In genomic region chr3:14405120-14405885, GRCh38 we compare ENCODE assay signal across 9 cellular contexts. TPM values are rescaled to one million over a fixed set of nuclear protein-coding genes. Genes with fewer than 3 reads are reported as not detected.
A peak's percentile ranks its signal among the peaks of the same experiment; 100 is the strongest.
DNase-seq lines count a peak whose midpoint lies in the region; ATAC-seq, FAIRE-seq and TF ChIP-seq lines count a peak whose summit lies in the region.
"Had no signal": no experiment of that assay in that cellular context is flagged by ENCODE, and none has a peak within 500 bp of the region (broad histone marks: within the 10 kb centered on the region; RNA-seq: fewer than 3 reads in every experiment).

No MANE protein-coding gene starts in this region.

- no peak for ATAC-seq in CD4-positive, alpha-beta T cell (ENCODE audit: poor library complexity)
- ATAC-seq in central memory CD8-positive, alpha-beta T cell (replicated peaks; ENCODE audit: extremely low read depth, poor library complexity, severe bottlenecking), result no peak
- peak; percentile 3 for ATAC-seq in omental fat pad (ENCODE audit: low FRiP score)

- no peak for TF ChIP-seq CTCF in CD4-positive, alpha-beta T cell (IDR thresholded peaks at IDR 0.05)
- TF ChIP-seq CTCF in Loucy (conservative IDR thresholded peaks at IDR 0.05; ENCODE audit: low read length) (no peak), omental fat pad (IDR thresholded peaks at IDR 0.05) (no peak)

- H3K4me2 ChIP-seq in Loucy (ENCODE audit: low read depth, low read length, poor library complexity, severe bottlenecking), result peak overlapping the region; percentile 78

- intact Hi-C loops in CD4-positive, alpha-beta T cell (cut with DNase I, micrococcal nuclease), result loop anchor here in 1 of 2 experiments (10.0 kb wide), 2 partner anchors 539 to 751 kb away; partner anchors contain the start of gene NR2C2

- peak overlapping the region; percentile 96 for H3K4me3 Mint-ChIP-seq in CD4-positive, alpha-beta T cell
- H3K4me3 Mint-ChIP-seq in central memory CD8-positive, alpha-beta T cell, result peak overlapping the region; percentile 12

- peaks cover 56% of the 10 kb centered on the region for H3K4me1 Mint-ChIP-seq in CD4-positive, alpha-beta T cell (ENCODE audit: low read depth)
- H3K4me1 Mint-ChIP-seq in central memory CD8-positive, alpha-beta T cell, result peaks cover 44% of the 10 kb centered on the region

- H3K27me3 Mint-ChIP-seq in CD4-positive, alpha-beta T cell, result no peaks in the 10 kb centered on the region
- H3K27me3 Mint-ChIP-seq in central memory CD8-positive, alpha-beta T cell, result no peaks in the 10 kb centered on the region

- peaks cover 26% of the 10 kb centered on the region for H3K36me3 Mint-ChIP-seq in CD4-positive, alpha-beta T cell (ENCODE audit: low read depth)
- H3K36me3 Mint-ChIP-seq in central memory CD8-positive, alpha-beta T cell (ENCODE audit: insufficient read depth), result peaks cover 30% of the 10 kb centered on the region

- H3K9ac ChIP-seq in Loucy (ENCODE audit: low read depth, low read length, poor library complexity, severe bottlenecking), result peak overlapping the region; percentile 81

- FAIRE-seq in GM12891 (lab: Jason Lieb, UNC), result no peak

- H3K36me3 ChIP-seq in Loucy (ENCODE audit: insufficient read depth, low read length), result no peaks in the 10 kb centered on the region

- DNase-seq in CD4-positive, alpha-beta T cell, result no peak
- DNase-seq in central memory CD8-positive, alpha-beta T cell (ENCODE audit: low spot score in 2 of 2), result no peak
- DNase-seq in omental fat pad (ENCODE audit: low spot score), result no peak
- no peak for DNase-seq in GM12891 (ENCODE audit: insufficient read length, low spot score)
- DNase-seq in foreskin melanocyte, result no peak
- DNase-seq in NK-92 treated with Interleukin-12 subunit alpha and Interleukin-12 subunit beta, amount 100 ng/mL, for 24 hours (lab: John Stamatoyannopoulos, UW), result no peak
- no peak for DNase-seq in glomerular visceral epithelial cell (ENCODE audit: extremely low spot score)
- DNase-seq: anterior cingulate cortex had no signal

- no peaks in the 10 kb centered on the region for H3K9me3 ChIP-seq in CD4-positive, alpha-beta T cell (ENCODE audit: control insufficient read depth, low read length)
- no peaks in the 10 kb centered on the region for H3K9me3 ChIP-seq in Loucy (ENCODE audit: insufficient read depth, low read depth, low read length)

- POLR2A ChIA-PET in CD4-positive, alpha-beta T cell (lab: Charles Lee), result interaction anchor here (1.2 kb wide), 1 partner anchor 27 kb away, joined by 6 read pairs; no protein-coding TSS in a partner anchor

- H3K9me2 ChIP-seq in Loucy (replicated peaks; ENCODE audit: low read depth, low read length), result no peaks in the 10 kb centered on the region

- H3K27me3 ChIP-seq in CD4-positive, alpha-beta T cell (ENCODE audit: control insufficient read depth, insufficient read depth, low read length), result no peaks in the 10 kb centered on the region
- H3K27me3 ChIP-seq in Loucy (ENCODE audit: insufficient read depth, low read length, poor library complexity, severe bottlenecking), result no peaks in the 10 kb centered on the region

- CTCF ChIA-PET in CD4-positive, alpha-beta T cell (lab: Charles Lee), result interaction anchor here (1.0 to 4.7 kb wide), 5 partner anchors 26 to 63 kb away, joined by 3 to 42 read pairs (median 5); no protein-coding TSS in a partner anchor

- H3K27ac Mint-ChIP-seq in CD4-positive, alpha-beta T cell, result peak overlapping the region; percentile 66
- H3K27ac Mint-ChIP-seq in central memory CD8-positive, alpha-beta T cell (ENCODE audit: low read depth), result peak overlapping the region; percentile 41

- H3F3A ChIP-seq in Loucy (ENCODE audit: low read depth), result no peaks in the 10 kb centered on the region

- no peak overlapping the region for H3K27ac ChIP-seq in CD4-positive, alpha-beta T cell (ENCODE audit: low read depth, low read length)

- peaks cover 71% of the 10 kb centered on the region for H3K79me2 ChIP-seq in Loucy (ENCODE audit: insufficient read depth, low read length)

- peak overlapping the region; percentile 84 for H3K4me3 ChIP-seq in Loucy (ENCODE audit: low read length, poor library complexity, severe bottlenecking)

- no peaks in the 10 kb centered on the region for H3K9me3 Mint-ChIP-seq in CD4-positive, alpha-beta T cell
- H3K9me3 Mint-ChIP-seq in central memory CD8-positive, alpha-beta T cell, result no peaks in the 10 kb centered on the region

- H4K20me1 ChIP-seq in Loucy (ENCODE audit: insufficient read depth, low read length, poor library complexity, severe bottlenecking), result peaks cover 30% of the 10 kb centered on the region

- H3K4me1 ChIP-seq in Loucy (ENCODE audit: insufficient read depth, low read length, poor library complexity, severe bottlenecking), result peaks cover 62% of the 10 kb centered on the region

- H2AFZ ChIP-seq in Loucy (ENCODE audit: low read length), result no peak overlapping the region

- TF ChIP-seq POLR2A in GM12891 (IDR thresholded peaks at IDR 0.05; ENCODE audit: low read depth, low read length), result no peak

TF ChIP-seq in GM12891, 5 proteins besides CTCF, POLR2A, EP300 and RAD21:
- TF ChIP-seq POU2F2 (IDR thresholded peaks at IDR 0.05; ENCODE audit: low read depth, low read length) (no peak), PAX5 (IDR thresholded peaks at IDR 0.05; ENCODE audit: insufficient read depth, low read length, severe bottlenecking) (no peak), SPI1 (IDR thresholded peaks at IDR 0.05; ENCODE audit: low read depth, low read length) (no peak), POLR2AphosphoS5 (IDR thresholded peaks at IDR 0.05; ENCODE audit: low read depth, low read length) (no peak), TAF1 (IDR thresholded peaks at IDR 0.05; ENCODE audit: low read depth, low read length) (no peak)
TF ChIP-seq in GM12891: peak in this region for 0.

RNA-seq across cellular contexts. Expression of gene SLC6A6, which starts 2.9 kb away (rescaled TPM):
- total RNA-seq in CD4-positive, alpha-beta T cell, result 10 to 100 TPM; 27.8 to 31.2 TPM
- total RNA-seq in omental fat pad, result 10 to 100 TPM; 35.7 to 75.2 (median 56.4) TPM
- 10.0 TPM for polyA plus RNA-seq in GM12891 (2012; ENCODE audit: low read depth, missing spikeins)
